Comparison of ENCODE assay signal across 8 cellular contexts in genomic region chr12:122225683-122226365, GRCh38. TPM values are rescaled to one million over a fixed set of nuclear protein-coding genes. Genes with fewer than 3 reads are reported as not detected.
A peak's percentile ranks its signal among the peaks of the same experiment; 100 is the strongest.
DNase-seq lines count a peak whose midpoint lies in the region; ATAC-seq lines count a peak whose summit lies in the region.

Gene DIABLO (minus strand): TSS chr12:122226052. CDS start chr12:122226014, 38 bp downstream.

- H3K36me3 Mint-ChIP-seq in natural killer cell treated with Interleukin-12 subunit alpha and Interleukin-12 subunit beta and Interleukin-15 and Interleukin-18, amount 100 ng/mL, for 72 hours: peaks cover 12% of the 10 kb centered on the region

- no peaks in the 10 kb centered on the region for H3K27me3 ChIP-seq in H7 (ENCODE audit: control insufficient read depth, insufficient read depth, low read length)

- peak; percentile 96 for ATAC-seq in natural killer cell treated with Interleukin-12 subunit alpha and Interleukin-12 subunit beta and Interleukin-15 and Interleukin-18, amount 100 ng/mL, for 72 hours
- peak; percentile 95 for ATAC-seq in stimulated activated naive CD8-positive, alpha-beta T cell treated with anti-CD3 and anti-CD28 coated beads, Interleukin-15, Interleukin-2, amounts not matched to agents 100 U/mL and 50 U/mL, for 24 hours

- H3K27ac Mint-ChIP-seq in natural killer cell treated with Interleukin-12 subunit alpha and Interleukin-12 subunit beta and Interleukin-15 and Interleukin-18, amount 100 ng/mL, for 72 hours: peak within 1 kb of the TSS; percentile 83 to 92

- H3K9me3 Mint-ChIP-seq in natural killer cell treated with Interleukin-12 subunit alpha and Interleukin-12 subunit beta and Interleukin-15 and Interleukin-18, amount 100 ng/mL, for 72 hours: no peaks in the 10 kb centered on the region

- peaks cover 10% of the 10 kb centered on the region for H3K36me3 ChIP-seq in H7 (replicated peaks; ENCODE audit: control insufficient read depth, insufficient read depth, low read length)

- DNase-seq in ELF-1 (ENCODE audit: low read depth, low spot score): peak; percentile 100
- DNase-seq in H7: peak; percentile 99
- DNase-seq in M059J (ENCODE audit: low read depth): peak; percentile 98
- DNase-seq in SHP77 (lab: John Stamatoyannopoulos, UW): peak; percentile 99 to 100
- DNase-seq in activated effector memory CD4-positive, alpha-beta T cell treated with Interleukin-2 at 50 U/mL for 16 hours: peak; percentile 100
- peak; percentile 98 for DNase-seq in fibroblast of peridontal ligament (ENCODE audit: extremely low read depth)
- DNase-seq in natural killer cell treated with Interleukin-12 subunit alpha and Interleukin-12 subunit beta and Interleukin-15 and Interleukin-18, amount 100 ng/mL, for 72 hours (ENCODE audit: low spot score): peak; percentile 100
- peak; percentile 100 for DNase-seq in stimulated activated naive CD8-positive, alpha-beta T cell treated with anti-CD3 and anti-CD28 coated beads, Interleukin-15, Interleukin-2, amounts not matched to agents 100 U/mL and 50 U/mL, for 24 hours

- H3K4me1 Mint-ChIP-seq in natural killer cell treated with Interleukin-12 subunit alpha and Interleukin-12 subunit beta and Interleukin-15 and Interleukin-18, amount 100 ng/mL, for 72 hours (ENCODE audit: low read depth in 2 of 2): peaks cover 30 to 37% of the 10 kb centered on the region in 2 donors

- H3K27me3 Mint-ChIP-seq in natural killer cell treated with Interleukin-12 subunit alpha and Interleukin-12 subunit beta and Interleukin-15 and Interleukin-18, amount 100 ng/mL, for 72 hours: no peaks in the 10 kb centered on the region

- peak within 1 kb of the TSS; percentile 96 for H3K4me3 ChIP-seq in H7 (ENCODE audit: insufficient read depth, low read depth, low read length)

- peak within 1 kb of the TSS; percentile 95 for H3K4me3 Mint-ChIP-seq in natural killer cell treated with Interleukin-12 subunit alpha and Interleukin-12 subunit beta and Interleukin-15 and Interleukin-18, amount 100 ng/mL, for 72 hours

RNA-seq across cellular contexts. Expression of gene DIABLO, which starts in this region (rescaled TPM):
- total RNA-seq in H7 (2014; rRNA removed; shearing (Covaris generic)): 58.2 and 60.3 TPM in 2 replicates
- 107 and 122 TPM in 2 replicates for total RNA-seq in M059J (2014; rRNA removed; shearing (Covaris generic))
- total RNA-seq in natural killer cell treated with Interleukin-12 subunit alpha and Interleukin-12 subunit beta and Interleukin-15 and Interleukin-18, amount 100 ng/mL, for 72 hours: 10 to 100 TPM; 43.0 to 47.3 TPM

Comparison
In these comparisons a context has a peak if more than half of its experiments do, and no peak if none do; other contexts are left out.
1. Peak in every context shown above with its lines: DNase-seq, ATAC-seq and H3K4me3 ChIP-seq.